18 cellular contexts compared by ENCODE assay signal in genomic region chr2:169291517-169291916, GRCh38.
"Had no signal": no experiment of that assay in that cellular context is flagged by ENCODE, and none has a peak within 500 bp of the region (broad histone marks: within the 10 kb centered on the region; RNA-seq: fewer than 3 reads in every experiment).

No MANE protein-coding gene starts in this region.

- ATAC-seq: activated T-cell treated with anti-CD3 and anti-CD28 coated beads, Interleukin-2, amount 50 U/mL, for 4 hours; esophagus mucosa; heart right ventricle; natural killer cell treated with Interleukin-12 subunit alpha and Interleukin-12 subunit beta and Interleukin-15 and Interleukin-18, amount 100 ng/mL, for 72 hours; stimulated activated effector memory CD8-positive, alpha-beta T cell treated with anti-CD3 and anti-CD28 coated beads, Interleukin-12 subunit alpha, Interleukin-12 subunit beta, amount 100 ng/mL, for 72 hours; upper lobe of right lung had no signal

- H3K27me3 ChIP-seq: brain microvascular endothelial cell, sigmoid colon, testis, upper lobe of right lung had no signal

- H3K4me1 ChIP-seq: heart right ventricle, parathyroid adenoma, sigmoid colon, testis, upper lobe of right lung had no signal

- H3K9me3 ChIP-seq: heart right ventricle, sigmoid colon, testis, upper lobe of right lung had no signal

- DNase-seq: activated CD4-positive, alpha-beta T cell treated with anti-CD3 and anti-CD28 coated beads, Interleukin-2, amount 50 U/mL, for 1 hour; activated CD4-positive, CD25-positive, alpha-beta regulatory T cell treated with anti-CD3 and anti-CD28 coated beads, Interleukin-2, amount 50 U/mL, for 72 hours; activated CD8-positive, alpha-beta memory T cell treated with anti-CD3 and anti-CD28 coated beads, Interleukin-2, amount 50 U/mL, for 4 hours; activated naive CD4-positive, alpha-beta T cell treated with anti-CD3 and anti-CD28 coated beads for 36 hours; activated T-cell treated with anti-CD3 and anti-CD28 coated beads, Interleukin-2, amount 50 U/mL, for 4 hours; anterior cingulate cortex; brain microvascular endothelial cell; heart right ventricle; sigmoid colon; stimulated activated CD4-positive, alpha-beta T cell treated with anti-CD3 and anti-CD28 coated beads, Interleukin-4, amount 100 ng/mL, for 24 hours; T1000; testis; upper lobe of right lung had no signal

- H3K27ac ChIP-seq: brain microvascular endothelial cell, coronary artery, heart right ventricle, parathyroid adenoma, sigmoid colon, testis, upper lobe of right lung had no signal

- H3K36me3 ChIP-seq: brain microvascular endothelial cell, heart right ventricle, sigmoid colon, upper lobe of right lung had no signal

- H3K4me3 ChIP-seq: coronary artery, heart right ventricle, sigmoid colon, testis, upper lobe of right lung had no signal
